Comparison of ENCODE assay signal across 8 cellular contexts in the genomic region with DNA sequence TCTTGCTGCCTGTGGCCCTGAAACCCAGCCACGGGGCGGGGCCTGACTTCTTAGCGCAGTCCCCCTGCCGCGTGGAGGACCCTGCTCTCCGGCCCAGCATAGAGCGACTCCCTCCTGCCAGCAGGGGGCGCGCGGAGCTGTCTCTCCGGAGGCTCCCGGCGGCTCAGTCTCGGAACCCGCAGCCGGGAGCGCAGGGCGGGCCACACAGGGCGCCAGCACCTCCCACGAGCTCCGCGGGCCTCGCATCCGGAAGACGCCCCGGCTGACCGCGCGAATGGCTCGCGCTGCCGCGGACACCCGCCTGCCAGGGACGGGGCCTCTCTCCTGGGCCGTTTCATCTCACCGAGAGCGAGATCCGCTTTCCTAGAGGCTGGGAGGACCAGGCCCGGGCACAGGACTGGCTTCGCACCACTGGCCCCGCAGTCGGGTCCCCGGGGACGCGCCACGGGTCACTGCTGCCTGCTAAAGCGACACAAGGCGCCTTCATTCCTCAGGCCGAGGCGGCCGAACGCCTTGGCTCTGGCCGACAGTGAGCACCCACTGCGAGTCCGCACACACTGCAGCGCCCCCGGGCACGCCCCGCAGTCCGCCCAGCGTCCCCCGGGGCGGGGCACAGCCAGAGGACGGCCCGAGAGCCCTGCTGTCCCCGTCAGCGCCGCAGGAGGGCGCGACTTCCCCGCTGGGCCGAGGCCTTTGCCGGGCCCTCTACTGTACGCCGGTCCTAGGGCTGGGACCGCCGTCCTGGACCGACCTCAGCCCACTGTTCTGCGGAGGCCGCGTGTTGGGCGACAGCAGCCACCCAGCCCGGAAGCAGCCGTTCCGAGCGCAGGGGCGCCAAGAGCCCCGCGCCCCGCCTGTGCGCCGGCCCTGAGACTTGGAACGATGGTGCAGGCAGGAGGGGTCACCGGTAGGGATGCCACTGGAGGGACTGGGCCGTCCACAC. TPM values are rescaled to one million over a fixed set of nuclear protein-coding genes. Genes with fewer than 3 reads are reported as not detected.
DNase-seq lines count a peak whose midpoint lies in the region; ATAC-seq, FAIRE-seq and TF ChIP-seq lines count a peak whose summit lies in the region.

No MANE protein-coding gene starts in this region.

- TF ChIP-seq CTCF in brain microvascular endothelial cell (IDR thresholded peaks at IDR 0.05; ENCODE audit: low read depth, low read length, missing control alignments): peak; percentile 85

- DNase-seq in A172 (ENCODE audit: low spot score) (peak; percentile 78), GM18507 (ENCODE audit: extremely low spot score, insufficient read length, low read depth) (peak; percentile 78), NCI-H2029 treated with DMSO at 0.1 percent for 48 hours (lab: John Stamatoyannopoulos, UW) (peak; percentile 66), UCSD-AML1 (lab: John Stamatoyannopoulos, UW; ENCODE audit: unreplicated experiment) (peak; percentile 91), brain microvascular endothelial cell (peak; percentile 74), iPS-NIHi11 (ENCODE audit: low spot score) (peak; percentile 92)

- H3K4me3 ChIP-seq in brain microvascular endothelial cell (ENCODE audit: low read depth, low read length) (peak overlapping the region; percentile 70), skin epidermis (peak overlapping the region; percentile 56 to 89 (median 82))

- in situ Hi-C loops in brain microvascular endothelial cell (cut with HindIII; ENCODE audit: low pct_ligation_motif_present, low sequenced_read_pairs): no loop called here

- no peaks in the 10 kb centered on the region for H3K36me3 ChIP-seq in brain microvascular endothelial cell (replicated peaks)

- peak; percentile 81 for FAIRE-seq in GM18507 (lab: Jason Lieb, UNC)

- peak; percentile 94 for ATAC-seq in HG02970 (IDR thresholded peaks at IDR 0.05; ENCODE audit: low FRiP score, unreplicated experiment)

- H3K27me3 ChIP-seq in brain microvascular endothelial cell (replicated peaks): no peaks in the 10 kb centered on the region

- peak overlapping the region; percentile 33 for H3K27ac ChIP-seq in brain microvascular endothelial cell
- H3K27ac ChIP-seq in skin epidermis: peak overlapping the region; percentile 64 to 98 (median 91)

RNA-seq across cellular contexts. Expression of a gene that starts 39.0 kb away (rescaled TPM):
- total RNA-seq in A172 (2014; rRNA removed; shearing (Covaris generic)): 6.6 and 12.2 TPM in 2 replicates

RNA-seq across cellular contexts. Expression of a gene that starts 42.4 kb away (rescaled TPM):
- not detected in 2 replicates for total RNA-seq in A172 (2014; rRNA removed; shearing (Covaris generic))

Comparison
In these comparisons a context has a peak if more than half of its experiments do, and no peak if none do; other contexts are left out.
1. Peak in every context shown above with its lines: DNase-seq, ATAC-seq, H3K4me3 ChIP-seq and H3K27ac ChIP-seq.